In genomic region chr15:72540606-72541237, GRCh38 we compare ENCODE assay signal across 23 cellular contexts.
"Had no signal": no experiment of that assay in that cellular context is flagged by ENCODE, and none has a peak within 500 bp of the region (broad histone marks: within the 10 kb centered on the region; RNA-seq: fewer than 3 reads in every experiment).

No MANE protein-coding gene starts in this region.

- H3K9me3 ChIP-seq: prostate gland had no signal

- H3K4me3 Mint-ChIP-seq: activated CD8-positive, alpha-beta memory T cell treated with anti-CD3 and anti-CD28 coated beads, Interleukin-2, amount 10 ng/mL, durations not matched to agents 7 days and 5 days; activated naive CD8-positive, alpha-beta T cell treated with anti-CD3 and anti-CD28 coated beads, Interleukin-2, amount 10 ng/mL, durations not matched to agents 7 days and 5 days; immature natural killer cell; neural crest cell; T-cell had no signal

- DNase-seq: activated CD4-positive, alpha-beta T cell treated with anti-CD3 and anti-CD28 coated beads for 1 hour; activated CD4-positive, alpha-beta T cell treated with anti-CD3 and anti-CD28 coated beads, Interleukin-2, amount 50 U/mL, for 48 hours; activated CD8-positive, alpha-beta memory T cell treated with anti-CD3 and anti-CD28 coated beads, Interleukin-2, amount 10 ng/mL, durations not matched to agents 7 days and 5 days; activated naive CD8-positive, alpha-beta T cell treated with anti-CD3 and anti-CD28 coated beads, Interleukin-2, amount 10 ng/mL, durations not matched to agents 7 days and 5 days; body of pancreas; heart right ventricle; immature natural killer cell; kidney glomerular epithelial cell; left ventricle myocardium inferior; mammary epithelial cell; stimulated activated CD4-positive, alpha-beta T cell treated with anti-CD3 and anti-CD28 coated beads, Interleukin-12 subunit alpha, Interleukin-12 subunit beta, amount 100 ng/mL, for 4 hours; stimulated activated CD4-positive, alpha-beta T cell treated with anti-CD3 and anti-CD28 coated beads, Interleukin-1b, Interleukin-23, amount 100 ng/mL, for 48 hours; stimulated activated naive CD8-positive, alpha-beta T cell treated with anti-CD3 and anti-CD28 coated beads, Interleukin-15, Interleukin-2, amounts not matched to agents 100 U/mL and 50 U/mL, for 24 hours; T-cell; T1000; WERI-Rb-1 had no signal

- ATAC-seq: activated CD8-positive, alpha-beta memory T cell treated with anti-CD3 and anti-CD28 coated beads, Interleukin-2, amount 10 ng/mL, durations not matched to agents 7 days and 5 days; body of pancreas; gastroesophageal sphincter; heart right ventricle; stimulated activated naive CD8-positive, alpha-beta T cell treated with anti-CD3 and anti-CD28 coated beads, Interleukin-15, Interleukin-2, amounts not matched to agents 100 U/mL and 50 U/mL, for 24 hours; T-cell had no signal

- H3K27ac ChIP-seq: body of pancreas, esophagus muscularis mucosa, gastroesophageal sphincter, heart right ventricle, left ventricle myocardium inferior, prostate gland, right atrium auricular region, tibial nerve, vagina, WERI-Rb-1 had no signal

- H3K27me3 Mint-ChIP-seq: activated CD8-positive, alpha-beta memory T cell treated with anti-CD3 and anti-CD28 coated beads, Interleukin-2, amount 10 ng/mL, durations not matched to agents 7 days and 5 days; activated naive CD8-positive, alpha-beta T cell treated with anti-CD3 and anti-CD28 coated beads, Interleukin-2, amount 10 ng/mL, durations not matched to agents 7 days and 5 days; T-cell had no signal

- H3K27me3 ChIP-seq: body of pancreas, esophagus muscularis mucosa, gastroesophageal sphincter, heart right ventricle, right atrium auricular region, tibial nerve, vagina had no signal

- H3K27ac Mint-ChIP-seq: activated CD8-positive, alpha-beta memory T cell treated with anti-CD3 and anti-CD28 coated beads, Interleukin-2, amount 10 ng/mL, durations not matched to agents 7 days and 5 days; activated naive CD8-positive, alpha-beta T cell treated with anti-CD3 and anti-CD28 coated beads, Interleukin-2, amount 10 ng/mL, durations not matched to agents 7 days and 5 days; T-cell had no signal

- H3K4me1 ChIP-seq: prostate gland, right atrium auricular region had no signal

- H3K4me1 Mint-ChIP-seq: neural crest cell had no signal
